ENCODE assay signal across 1 cellular context in the genomic region with DNA sequence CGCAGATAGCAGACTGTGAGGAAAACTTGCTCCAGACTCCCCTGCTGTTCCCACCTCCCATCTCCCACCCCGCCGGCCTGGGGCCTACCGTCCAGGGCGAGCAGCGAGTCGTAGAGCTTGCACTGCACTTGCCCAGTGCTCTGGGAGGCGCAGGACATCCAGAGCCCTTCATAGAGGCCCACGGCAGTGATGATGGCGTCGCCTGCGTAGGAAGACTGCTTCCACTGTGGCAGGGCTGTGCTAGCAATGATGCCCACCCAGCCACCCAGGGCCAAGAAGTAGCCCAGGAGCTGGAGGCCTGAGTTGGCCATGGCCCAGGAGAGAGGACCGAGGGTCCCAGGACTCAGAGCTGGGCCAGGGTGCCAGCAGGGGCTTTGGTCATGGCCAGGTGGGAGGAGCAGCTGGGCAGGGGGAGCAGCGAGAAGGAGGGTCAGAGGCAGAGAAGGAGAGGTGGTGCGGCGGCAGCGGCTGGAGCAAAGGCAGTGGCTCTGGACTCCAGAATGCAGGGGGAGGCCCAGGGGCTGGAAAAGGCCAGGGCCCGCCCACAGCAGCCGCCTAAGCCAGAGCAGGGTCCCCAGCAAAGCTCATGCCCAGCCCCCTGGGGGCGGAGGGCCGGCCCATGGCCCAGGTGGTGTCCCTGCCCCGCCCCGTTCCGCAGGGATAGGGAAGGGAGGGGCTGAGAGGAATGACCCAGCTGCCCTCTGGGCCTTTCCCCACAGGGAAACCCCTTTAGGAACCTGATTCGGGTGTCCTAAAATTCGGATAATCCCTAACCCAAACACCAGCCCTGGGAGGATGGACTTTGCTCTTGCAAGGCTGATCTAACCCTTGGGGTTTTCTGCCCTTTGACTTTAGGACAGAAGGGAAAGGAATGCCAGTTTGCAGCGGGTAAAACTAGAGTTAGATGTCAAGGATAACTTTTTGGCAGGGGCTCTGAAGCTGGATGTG.
TF ChIP-seq lines count a peak whose summit lies in the region.

A gene with protein sequence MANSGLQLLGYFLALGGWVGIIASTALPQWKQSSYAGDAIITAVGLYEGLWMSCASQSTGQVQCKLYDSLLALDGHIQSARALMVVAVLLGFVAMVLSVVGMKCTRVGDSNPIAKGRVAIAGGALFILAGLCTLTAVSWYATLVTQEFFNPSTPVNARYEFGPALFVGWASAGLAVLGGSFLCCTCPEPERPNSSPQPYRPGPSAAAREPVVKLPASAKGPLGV (minus strand): TSS at position 484 of the 948 bp plus-strand sequence. CDS start 173 bp downstream, at position 311.

TF ChIP-seq in GM23338, 12 proteins besides CTCF, POLR2A, EP300 and RAD21 (continued from another document):
- TF ChIP-seq, protein P1, sequence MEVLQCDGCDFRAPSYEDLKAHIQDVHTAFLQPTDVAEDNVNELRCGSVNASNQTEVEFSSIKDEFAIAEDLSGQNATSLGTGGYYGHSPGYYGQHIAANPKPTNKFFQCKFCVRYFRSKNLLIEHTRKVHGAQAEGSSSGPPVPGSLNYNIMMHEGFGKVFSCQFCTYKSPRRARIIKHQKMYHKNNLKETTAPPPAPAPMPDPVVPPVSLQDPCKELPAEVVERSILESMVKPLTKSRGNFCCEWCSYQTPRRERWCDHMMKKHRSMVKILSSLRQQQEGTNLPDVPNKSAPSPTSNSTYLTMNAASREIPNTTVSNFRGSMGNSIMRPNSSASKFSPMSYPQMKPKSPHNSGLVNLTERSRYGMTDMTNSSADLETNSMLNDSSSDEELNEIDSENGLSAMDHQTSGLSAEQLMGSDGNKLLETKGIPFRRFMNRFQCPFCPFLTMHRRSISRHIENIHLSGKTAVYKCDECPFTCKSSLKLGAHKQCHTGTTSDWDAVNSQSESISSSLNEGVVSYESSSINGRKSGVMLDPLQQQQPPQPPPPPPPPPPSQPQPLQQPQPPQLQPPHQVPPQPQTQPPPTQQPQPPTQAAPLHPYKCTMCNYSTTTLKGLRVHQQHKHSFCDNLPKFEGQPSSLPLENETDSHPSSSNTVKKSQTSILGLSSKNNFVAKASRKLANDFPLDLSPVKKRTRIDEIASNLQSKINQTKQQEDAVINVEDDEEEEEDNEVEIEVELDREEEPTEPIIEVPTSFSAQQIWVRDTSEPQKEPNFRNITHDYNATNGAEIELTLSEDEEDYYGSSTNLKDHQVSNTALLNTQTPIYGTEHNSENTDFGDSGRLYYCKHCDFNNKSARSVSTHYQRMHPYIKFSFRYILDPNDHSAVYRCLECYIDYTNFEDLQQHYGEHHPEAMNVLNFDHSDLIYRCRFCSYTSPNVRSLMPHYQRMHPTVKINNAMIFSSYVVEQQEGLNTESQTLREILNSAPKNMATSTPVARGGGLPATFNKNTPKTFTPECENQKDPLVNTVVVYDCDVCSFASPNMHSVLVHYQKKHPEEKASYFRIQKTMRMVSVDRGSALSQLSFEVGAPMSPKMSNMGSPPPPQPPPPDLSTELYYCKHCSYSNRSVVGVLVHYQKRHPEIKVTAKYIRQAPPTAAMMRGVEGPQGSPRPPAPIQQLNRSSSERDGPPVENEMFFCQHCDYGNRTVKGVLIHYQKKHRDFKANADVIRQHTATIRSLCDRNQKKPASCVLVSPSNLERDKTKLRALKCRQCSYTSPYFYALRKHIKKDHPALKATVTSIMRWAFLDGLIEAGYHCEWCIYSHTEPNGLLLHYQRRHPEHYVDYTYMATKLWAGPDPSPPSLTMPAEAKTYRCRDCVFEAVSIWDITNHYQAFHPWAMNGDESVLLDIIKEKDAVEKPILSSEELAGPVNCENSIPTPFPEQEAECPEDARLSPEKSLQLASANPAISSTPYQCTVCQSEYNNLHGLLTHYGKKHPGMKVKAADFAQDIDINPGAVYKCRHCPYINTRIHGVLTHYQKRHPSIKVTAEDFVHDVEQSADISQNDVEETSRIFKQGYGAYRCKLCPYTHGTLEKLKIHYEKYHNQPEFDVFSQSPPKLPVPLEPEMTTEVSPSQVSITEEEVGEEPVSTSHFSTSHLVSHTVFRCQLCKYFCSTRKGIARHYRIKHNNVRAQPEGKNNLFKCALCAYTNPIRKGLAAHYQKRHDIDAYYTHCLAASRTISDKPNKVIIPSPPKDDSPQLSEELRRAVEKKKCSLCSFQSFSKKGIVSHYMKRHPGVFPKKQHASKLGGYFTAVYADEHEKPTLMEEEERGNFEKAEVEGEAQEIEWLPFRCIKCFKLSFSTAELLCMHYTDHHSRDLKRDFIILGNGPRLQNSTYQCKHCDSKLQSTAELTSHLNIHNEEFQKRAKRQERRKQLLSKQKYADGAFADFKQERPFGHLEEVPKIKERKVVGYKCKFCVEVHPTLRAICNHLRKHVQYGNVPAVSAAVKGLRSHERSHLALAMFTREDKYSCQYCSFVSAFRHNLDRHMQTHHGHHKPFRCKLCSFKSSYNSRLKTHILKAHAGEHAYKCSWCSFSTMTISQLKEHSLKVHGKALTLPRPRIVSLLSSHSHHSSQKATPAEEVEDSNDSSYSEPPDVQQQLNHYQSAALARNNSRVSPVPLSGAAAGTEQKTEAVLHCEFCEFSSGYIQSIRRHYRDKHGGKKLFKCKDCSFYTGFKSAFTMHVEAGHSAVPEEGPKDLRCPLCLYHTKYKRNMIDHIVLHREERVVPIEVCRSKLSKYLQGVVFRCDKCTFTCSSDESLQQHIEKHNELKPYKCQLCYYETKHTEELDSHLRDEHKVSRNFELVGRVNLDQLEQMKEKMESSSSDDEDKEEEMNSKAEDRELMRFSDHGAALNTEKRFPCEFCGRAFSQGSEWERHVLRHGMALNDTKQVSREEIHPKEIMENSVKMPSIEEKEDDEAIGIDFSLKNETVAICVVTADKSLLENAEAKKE (CRISPR knock-in tag; IDR thresholded peaks at IDR 0.05), result no peak
- TF ChIP-seq EZH2phosphoT487 (IDR thresholded peaks at IDR 0.05; ENCODE audit: unreplicated experiment) (no peak), JUNB (IDR thresholded peaks at IDR 0.05; ENCODE audit: unreplicated experiment) (peak; percentile 75), ZNF114 (CRISPR knock-in tag; IDR thresholded peaks at IDR 0.05) (no peak)
